ENCODE assay signal across 8 cellular contexts in genomic region chr16:50697881-50698767, GRCh38. TPM values are rescaled to one million over a fixed set of nuclear protein-coding genes. Genes with fewer than 3 reads are reported as not detected.
DNase-seq lines count a peak whose midpoint lies in the region; ATAC-seq and TF ChIP-seq lines count a peak whose summit lies in the region.

No MANE protein-coding gene starts in this region.

- peak overlapping the region; percentile 91 to 97 (median 94) for H3K4me3 Mint-ChIP-seq in CD8-positive, alpha-beta memory T cell
- H3K4me3 Mint-ChIP-seq in stimulated activated naive CD8-positive, alpha-beta T cell treated with anti-CD3 and anti-CD28 coated beads, Interleukin-15, amount 100 ng/mL, for 72 hours = peak overlapping the region; percentile 68 to 80

- H2AFZ ChIP-seq in Karpas-422 (ENCODE audit: low read length) = 0 out of 2 replicates have a peak overlapping the region, but pooled peaks have one; percentile 48

- peak overlapping the region; percentile 94 to 99 (median 98) for H3K27ac Mint-ChIP-seq in CD8-positive, alpha-beta memory T cell
- peak overlapping the region; percentile 50 to 93 for H3K27ac Mint-ChIP-seq in stimulated activated naive CD8-positive, alpha-beta T cell treated with anti-CD3 and anti-CD28 coated beads, Interleukin-15, amount 100 ng/mL, for 72 hours

- peak overlapping the region; percentile 78 for H3K27ac ChIP-seq in CD8-positive, alpha-beta memory T cell (ENCODE audit: low read depth, low read length)
- no peak overlapping the region for H3K27ac ChIP-seq in Karpas-422 (ENCODE audit: low read length)

- no peaks in the 10 kb centered on the region for H3K79me2 ChIP-seq in Karpas-422 (ENCODE audit: low read length)

- H3K9me3 ChIP-seq in CD8-positive, alpha-beta memory T cell (ENCODE audit: low read length) = no peaks in the 10 kb centered on the region
- H3K9me3 ChIP-seq in Karpas-422 (ENCODE audit: low read length) (no peaks in the 10 kb centered on the region), HAP-1 (no peaks in the 10 kb centered on the region)

- H3K9me2 ChIP-seq in Karpas-422 (replicated peaks; ENCODE audit: insufficient read depth, low read length) = no peaks in the 10 kb centered on the region

- peaks cover 0 to 2% (median 0%) of the 10 kb centered on the region in 5 donors for H3K9me3 Mint-ChIP-seq in CD8-positive, alpha-beta memory T cell
- no peaks in the 10 kb centered on the region for H3K9me3 Mint-ChIP-seq in stimulated activated naive CD8-positive, alpha-beta T cell treated with anti-CD3 and anti-CD28 coated beads, Interleukin-15, amount 100 ng/mL, for 72 hours

- H3K9ac ChIP-seq in Karpas-422 (ENCODE audit: low read length) = peak overlapping the region; percentile 55

- peaks cover 51 to 71% (median 66%) of the 10 kb centered on the region in 3 donors for H3K4me1 Mint-ChIP-seq in CD8-positive, alpha-beta memory T cell
- peaks cover 71% of the 10 kb centered on the region for H3K4me1 Mint-ChIP-seq in stimulated activated naive CD8-positive, alpha-beta T cell treated with anti-CD3 and anti-CD28 coated beads, Interleukin-15, amount 100 ng/mL, for 72 hours

- peak in 3 of 5 donors; percentile 24 to 57 (median 50) for DNase-seq in CD8-positive, alpha-beta memory T cell
- no peak for DNase-seq in Karpas-422
- DNase-seq in astrocyte of the spinal cord (ENCODE audit: low read depth, low spot score) = peak; percentile 46
- peak; percentile 59 to 88 for DNase-seq in lower leg skin (ENCODE audit: low spot score in 2 of 2)
- DNase-seq in stimulated activated naive CD8-positive, alpha-beta T cell treated with anti-CD3 and anti-CD28 coated beads, Interleukin-15, amount 100 ng/mL, for 72 hours = no peak
- no peak for DNase-seq in cerebellar nuclear complex (lab: John Stamatoyannopoulos, UW)
- no peak for DNase-seq in HAP-1 (ENCODE audit: low spot score in 2 of 2)

- intact Hi-C loops in lower leg skin (cut with DNase I; ENCODE audit: low total_unique reads) = no loop called here

- POLR2A ChIA-PET in CD8-positive, alpha-beta memory T cell (lab: Charles Lee) = interaction anchor here (1.0 to 3.7 kb wide), 5 partner anchors 15 to 632 kb away, joined by 4 to 16 read pairs (median 5); partner anchors contain the start of genes HEATR3 and SNX20

- no peaks in the 10 kb centered on the region for H3K36me3 ChIP-seq in CD8-positive, alpha-beta memory T cell (ENCODE audit: insufficient read depth, low read length)
- no peaks in the 10 kb centered on the region for H3K36me3 ChIP-seq in Karpas-422 (ENCODE audit: insufficient read depth, low read length)
- no peaks in the 10 kb centered on the region for H3K36me3 ChIP-seq in HAP-1 (replicated peaks)

- H3K4me1 ChIP-seq in CD8-positive, alpha-beta memory T cell (ENCODE audit: insufficient read depth, low read length) = peaks cover 57% of the 10 kb centered on the region
- H3K4me1 ChIP-seq in Karpas-422 (ENCODE audit: low read length) = peaks cover 3% of the 10 kb centered on the region; the same call in 1 of the 2 replicates
- H3K4me1 ChIP-seq in HAP-1 = no peaks in the 10 kb centered on the region

- in situ Hi-C loops in astrocyte of the spinal cord (cut with HindIII; ENCODE audit: low sequenced_read_pairs) (no loop called here), HAP-1 (cut with MboI; ENCODE audit: low sequenced_read_pairs) (no loop called here)

- no peaks in the 10 kb centered on the region for H3K27me3 ChIP-seq in CD8-positive, alpha-beta memory T cell (ENCODE audit: insufficient read depth, low read length, poor library complexity, severe bottlenecking)
- H3K27me3 ChIP-seq in Karpas-422 (ENCODE audit: low read length) = no peaks in the 10 kb centered on the region
- no peaks in the 10 kb centered on the region for H3K27me3 ChIP-seq in HAP-1 (ENCODE audit: low read depth)

- peak; percentile 34 for ATAC-seq in GM21367 (IDR thresholded peaks at IDR 0.05; ENCODE audit: unreplicated experiment)
- peak; percentile 29 for ATAC-seq in stimulated activated naive CD8-positive, alpha-beta T cell treated with anti-CD3 and anti-CD28 coated beads, Interleukin-15, amount 100 ng/mL, for 72 hours

- 37 to 40% methylated on average over 19 of the region's 19 CpGs for WGBS in lower leg skin, 2 donors

- H3K27me3 Mint-ChIP-seq in CD8-positive, alpha-beta memory T cell = peaks cover 0 to 1% of the 10 kb centered on the region in 2 donors
- H3K27me3 Mint-ChIP-seq in stimulated activated naive CD8-positive, alpha-beta T cell treated with anti-CD3 and anti-CD28 coated beads, Interleukin-15, amount 100 ng/mL, for 72 hours = peaks cover 14% of the 10 kb centered on the region

- CTCF ChIA-PET in CD8-positive, alpha-beta memory T cell (lab: Charles Lee) = interaction anchor here (1.1 to 8.1 kb wide), 6 partner anchors 17 to 108 kb away, joined by 3 to 51 read pairs (median 4); partner anchors contain the start of gene CYLD

- peak overlapping the region; percentile 75 for H3K4me3 ChIP-seq in CD8-positive, alpha-beta memory T cell (ENCODE audit: low read length)
- H3K4me3 ChIP-seq in Karpas-422 (ENCODE audit: low read length) (peak overlapping the region; percentile 59; the same call in 1 of the 2 replicates), astrocyte of the spinal cord (ENCODE audit: low read depth, low read length) (peak overlapping the region; percentile 22), lower leg skin (ENCODE audit: low read depth, poor library complexity, severe bottlenecking) (no peak overlapping the region), HAP-1 (no peak overlapping the region)

- peak overlapping the region; percentile 66 for H3K4me2 ChIP-seq in Karpas-422 (ENCODE audit: low read depth, low read length, poor library complexity, severe bottlenecking)

- H4K20me1 ChIP-seq in Karpas-422 (ENCODE audit: insufficient read depth, low read depth, low read length) = no peaks in the 10 kb centered on the region

- TF ChIP-seq POLR2A in lower leg skin (IDR thresholded peaks at IDR 0.05) = no peak

- peaks cover 2 to 7% (median 3%) of the 10 kb centered on the region in 3 donors for H3K36me3 Mint-ChIP-seq in CD8-positive, alpha-beta memory T cell

- no peak for TF ChIP-seq CTCF in astrocyte of the spinal cord (IDR thresholded peaks at IDR 0.05; ENCODE audit: low read depth, low read length)
- no peak for TF ChIP-seq CTCF in lower leg skin (IDR thresholded peaks at IDR 0.05)

RNA-seq across cellular contexts. Expression of gene NOD2, which starts 4.7 kb away (rescaled TPM):
- 1 to 10 TPM; 1.8 TPM for total RNA-seq in CD8-positive, alpha-beta memory T cell
- polyA plus RNA-seq in CD8-positive, alpha-beta memory T cell = 1.9 TPM
- not detected in 2 replicates for total RNA-seq in Karpas-422 (2014; rRNA removed; shearing (Covaris generic); ENCODE audit: low replicate concordance)
- 10 to 100 TPM; 31.0 to 44.4 (median 35.4) TPM for total RNA-seq in lower leg skin

RNA-seq across cellular contexts. Expression of gene SNX20, which starts 17.0 kb away (rescaled TPM):
- 10 to 100 TPM; 25.0 to 27.8 TPM for total RNA-seq in CD8-positive, alpha-beta memory T cell
- 61.7 TPM for polyA plus RNA-seq in CD8-positive, alpha-beta memory T cell
- 10.2 and 15.4 TPM in 2 replicates for total RNA-seq in Karpas-422 (2014; rRNA removed; shearing (Covaris generic); ENCODE audit: low replicate concordance)
- 1 to 10 TPM in 2 of 4 donors, under 1 TPM in 2; 0.57 to 1.5 (median 1.0) TPM for total RNA-seq in lower leg skin

RNA-seq across cellular contexts. Expression of gene CYLD, which starts 43.8 kb away (rescaled TPM):
- 100 to 1,000 TPM; 144 to 152 TPM for total RNA-seq in CD8-positive, alpha-beta memory T cell
- polyA plus RNA-seq in CD8-positive, alpha-beta memory T cell = 105 TPM
- total RNA-seq in Karpas-422 (2014; rRNA removed; shearing (Covaris generic); ENCODE audit: low replicate concordance) = 37.5 and 44.4 TPM in 2 replicates
- total RNA-seq in lower leg skin = 10 to 100 TPM; 35.8 to 50.3 (median 41.8) TPM

Comparison
In these comparisons a context has a peak if more than half of its experiments do, and no peak if none do; other contexts are left out.
1. DNase-seq: peak in CD8-positive, alpha-beta memory T cell (3 of 5), astrocyte of the spinal cord (single experiment) and lower leg skin (2 of 2); none in Karpas-422 (single experiment), stimulated activated naive CD8-positive, alpha-beta T cell treated with anti-CD3 and anti-CD28 coated beads, Interleukin-15, amount 100 ng/mL, for 72 hours (0 of 2), cerebellar nuclear complex (0 of 2) and HAP-1 (0 of 2).
2. H3K4me3 ChIP-seq: peak in CD8-positive, alpha-beta memory T cell (single experiment), Karpas-422 (single experiment) and astrocyte of the spinal cord (single experiment); none in lower leg skin (single experiment) and HAP-1 (single experiment).
3. RNA of gene NOD2, which starts 4.7 kb away (total RNA-seq): 31.0 to 44.4 TPM in lower leg skin; 1.8 TPM in CD8-positive, alpha-beta memory T cell and not detected in Karpas-422; every median in the first group is over 10 times any median in the second.